Comparison of ENCODE assay signal across 1 cellular context in the genomic region with DNA sequence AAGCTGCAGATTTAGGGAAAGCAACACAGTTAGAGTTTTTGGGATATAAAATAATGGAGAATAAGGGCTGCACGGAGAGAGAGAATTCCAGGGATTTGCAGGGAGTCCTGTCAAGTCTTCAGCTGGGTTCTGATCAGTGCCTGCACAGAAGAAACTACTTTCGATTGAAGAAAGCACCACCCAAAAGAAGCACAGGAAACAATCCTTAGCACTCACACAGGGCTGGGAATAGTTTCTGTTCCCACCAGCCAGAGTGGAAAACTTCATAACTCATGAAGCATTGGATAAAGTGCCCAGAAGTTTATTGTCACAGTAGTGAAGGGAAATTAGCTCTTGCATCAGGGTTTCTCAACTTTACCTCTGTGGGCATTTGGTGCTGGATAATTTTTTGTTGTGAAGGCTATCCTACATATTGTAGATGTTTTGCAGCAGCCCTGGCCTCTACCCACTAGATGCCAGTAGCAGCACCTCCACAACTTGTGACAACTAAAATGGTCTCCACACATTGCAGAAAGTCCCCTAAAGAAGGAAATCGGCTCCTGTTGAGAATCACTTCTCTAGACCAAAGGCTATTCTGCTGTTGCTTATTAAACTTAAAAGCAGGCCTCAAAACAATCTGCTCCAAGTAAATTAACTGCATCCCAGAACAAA.
TF ChIP-seq lines count a peak whose summit lies in the region.

No MANE protein-coding gene starts in this region.

TF ChIP-seq in GM23338, 12 proteins besides CTCF, POLR2A, EP300 and RAD21 (continued from another document):
- TF ChIP-seq, protein P1, sequence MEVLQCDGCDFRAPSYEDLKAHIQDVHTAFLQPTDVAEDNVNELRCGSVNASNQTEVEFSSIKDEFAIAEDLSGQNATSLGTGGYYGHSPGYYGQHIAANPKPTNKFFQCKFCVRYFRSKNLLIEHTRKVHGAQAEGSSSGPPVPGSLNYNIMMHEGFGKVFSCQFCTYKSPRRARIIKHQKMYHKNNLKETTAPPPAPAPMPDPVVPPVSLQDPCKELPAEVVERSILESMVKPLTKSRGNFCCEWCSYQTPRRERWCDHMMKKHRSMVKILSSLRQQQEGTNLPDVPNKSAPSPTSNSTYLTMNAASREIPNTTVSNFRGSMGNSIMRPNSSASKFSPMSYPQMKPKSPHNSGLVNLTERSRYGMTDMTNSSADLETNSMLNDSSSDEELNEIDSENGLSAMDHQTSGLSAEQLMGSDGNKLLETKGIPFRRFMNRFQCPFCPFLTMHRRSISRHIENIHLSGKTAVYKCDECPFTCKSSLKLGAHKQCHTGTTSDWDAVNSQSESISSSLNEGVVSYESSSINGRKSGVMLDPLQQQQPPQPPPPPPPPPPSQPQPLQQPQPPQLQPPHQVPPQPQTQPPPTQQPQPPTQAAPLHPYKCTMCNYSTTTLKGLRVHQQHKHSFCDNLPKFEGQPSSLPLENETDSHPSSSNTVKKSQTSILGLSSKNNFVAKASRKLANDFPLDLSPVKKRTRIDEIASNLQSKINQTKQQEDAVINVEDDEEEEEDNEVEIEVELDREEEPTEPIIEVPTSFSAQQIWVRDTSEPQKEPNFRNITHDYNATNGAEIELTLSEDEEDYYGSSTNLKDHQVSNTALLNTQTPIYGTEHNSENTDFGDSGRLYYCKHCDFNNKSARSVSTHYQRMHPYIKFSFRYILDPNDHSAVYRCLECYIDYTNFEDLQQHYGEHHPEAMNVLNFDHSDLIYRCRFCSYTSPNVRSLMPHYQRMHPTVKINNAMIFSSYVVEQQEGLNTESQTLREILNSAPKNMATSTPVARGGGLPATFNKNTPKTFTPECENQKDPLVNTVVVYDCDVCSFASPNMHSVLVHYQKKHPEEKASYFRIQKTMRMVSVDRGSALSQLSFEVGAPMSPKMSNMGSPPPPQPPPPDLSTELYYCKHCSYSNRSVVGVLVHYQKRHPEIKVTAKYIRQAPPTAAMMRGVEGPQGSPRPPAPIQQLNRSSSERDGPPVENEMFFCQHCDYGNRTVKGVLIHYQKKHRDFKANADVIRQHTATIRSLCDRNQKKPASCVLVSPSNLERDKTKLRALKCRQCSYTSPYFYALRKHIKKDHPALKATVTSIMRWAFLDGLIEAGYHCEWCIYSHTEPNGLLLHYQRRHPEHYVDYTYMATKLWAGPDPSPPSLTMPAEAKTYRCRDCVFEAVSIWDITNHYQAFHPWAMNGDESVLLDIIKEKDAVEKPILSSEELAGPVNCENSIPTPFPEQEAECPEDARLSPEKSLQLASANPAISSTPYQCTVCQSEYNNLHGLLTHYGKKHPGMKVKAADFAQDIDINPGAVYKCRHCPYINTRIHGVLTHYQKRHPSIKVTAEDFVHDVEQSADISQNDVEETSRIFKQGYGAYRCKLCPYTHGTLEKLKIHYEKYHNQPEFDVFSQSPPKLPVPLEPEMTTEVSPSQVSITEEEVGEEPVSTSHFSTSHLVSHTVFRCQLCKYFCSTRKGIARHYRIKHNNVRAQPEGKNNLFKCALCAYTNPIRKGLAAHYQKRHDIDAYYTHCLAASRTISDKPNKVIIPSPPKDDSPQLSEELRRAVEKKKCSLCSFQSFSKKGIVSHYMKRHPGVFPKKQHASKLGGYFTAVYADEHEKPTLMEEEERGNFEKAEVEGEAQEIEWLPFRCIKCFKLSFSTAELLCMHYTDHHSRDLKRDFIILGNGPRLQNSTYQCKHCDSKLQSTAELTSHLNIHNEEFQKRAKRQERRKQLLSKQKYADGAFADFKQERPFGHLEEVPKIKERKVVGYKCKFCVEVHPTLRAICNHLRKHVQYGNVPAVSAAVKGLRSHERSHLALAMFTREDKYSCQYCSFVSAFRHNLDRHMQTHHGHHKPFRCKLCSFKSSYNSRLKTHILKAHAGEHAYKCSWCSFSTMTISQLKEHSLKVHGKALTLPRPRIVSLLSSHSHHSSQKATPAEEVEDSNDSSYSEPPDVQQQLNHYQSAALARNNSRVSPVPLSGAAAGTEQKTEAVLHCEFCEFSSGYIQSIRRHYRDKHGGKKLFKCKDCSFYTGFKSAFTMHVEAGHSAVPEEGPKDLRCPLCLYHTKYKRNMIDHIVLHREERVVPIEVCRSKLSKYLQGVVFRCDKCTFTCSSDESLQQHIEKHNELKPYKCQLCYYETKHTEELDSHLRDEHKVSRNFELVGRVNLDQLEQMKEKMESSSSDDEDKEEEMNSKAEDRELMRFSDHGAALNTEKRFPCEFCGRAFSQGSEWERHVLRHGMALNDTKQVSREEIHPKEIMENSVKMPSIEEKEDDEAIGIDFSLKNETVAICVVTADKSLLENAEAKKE (CRISPR knock-in tag; IDR thresholded peaks at IDR 0.05), result no peak
- TF ChIP-seq NANOG (IDR thresholded peaks at IDR 0.05; ENCODE audit: borderline replicate concordance), result no peak
- TF ChIP-seq CREB1 (CRISPR knock-in tag; IDR thresholded peaks at IDR 0.05; ENCODE audit: low read depth), result no peak
